Comparison of ENCODE assay signal across 1 cellular context in genomic region chr7:126378642-126379041, GRCh38.
TF ChIP-seq lines count a peak whose summit lies in the region.

No MANE protein-coding gene starts in this region.

TF ChIP-seq in GM12878, 131 proteins besides CTCF, POLR2A, EP300 and RAD21 (continued from another document):
- TF ChIP-seq PKNOX1 (IDR thresholded peaks at IDR 0.05) (peak; percentile 72; the same call in 1 of the 2 replicates), TARDBP (IDR thresholded peaks at IDR 0.05; ENCODE audit: borderline replicate concordance) (no peak), POU2F2 (IDR thresholded peaks at IDR 0.05; ENCODE audit: borderline replicate concordance, low read depth, low read length) (peak; percentile 56; the same call in 1 of the 3 replicates)
